19 cellular contexts compared by ENCODE assay signal in genomic region chr19:32720216-32720935, GRCh38. TPM values are rescaled to one million over a fixed set of nuclear protein-coding genes. Genes with fewer than 3 reads are reported as not detected.
DNase-seq lines count a peak whose midpoint lies in the region; ATAC-seq and FAIRE-seq lines count a peak whose summit lies in the region.
"Had no signal": no experiment of that assay in that cellular context is flagged by ENCODE, and none has a peak within 500 bp of the region (broad histone marks: within the 10 kb centered on the region; RNA-seq: fewer than 3 reads in every experiment).

No MANE protein-coding gene starts in this region.

- ATAC-seq in HG03469 (IDR thresholded peaks at IDR 0.05; ENCODE audit: unreplicated experiment) (no peak), HG02588 (IDR thresholded peaks at IDR 0.05; ENCODE audit: unreplicated experiment) (no peak)
- ATAC-seq: GM12878 had no signal

- no peaks in the 10 kb centered on the region for H3K27me3 ChIP-seq in H7 (ENCODE audit: control insufficient read depth, insufficient read depth, low read length)
- H3K27me3 ChIP-seq in small intestine (ENCODE audit: control insufficient read depth in 2 of 2, insufficient read depth in 2 of 2, low read length in 2 of 2), result no peaks in the 10 kb centered on the region

- no peaks in the 10 kb centered on the region for H3K9me3 ChIP-seq in small intestine (ENCODE audit: control insufficient read depth, low read depth)

- DNase-seq in 8988T (peak; percentile 77), H7 (peak; percentile 83), germinal center (ENCODE audit: low spot score) (peak; percentile 9), small intestine (no peak)
- DNase-seq: COR-L47, DMS53, GOT3, MV-4-11, NCI-H1417 treated with DMSO at 0.1 percent for 48 hours, NCI-H2029 treated with DMSO at 0.1 percent for 48 hours, NCI-H510A treated with DMSO at 0.1 percent for 48 hours, SHP77 had no signal

- H3K4me1 ChIP-seq in small intestine (ENCODE audit: control insufficient read depth in 2 of 2, insufficient read depth in 1 of 2, low read depth in 1 of 2, low read length in 1 of 2), result no peaks in the 10 kb centered on the region

- no peaks in the 10 kb centered on the region for H3K36me3 ChIP-seq in H7 (replicated peaks; ENCODE audit: control insufficient read depth, insufficient read depth, low read length)
- H3K36me3 ChIP-seq in small intestine (ENCODE audit: control insufficient read depth in 2 of 2, insufficient read depth in 2 of 2, low read length in 2 of 2), result no peaks in the 10 kb centered on the region

- no peak for FAIRE-seq in small intestine (lab: Jason Lieb, UNC)
- FAIRE-seq: A204.1, GM12878, GM19239, RCC 7860 had no signal

- H3K4me3 ChIP-seq in H7 (ENCODE audit: insufficient read depth, low read depth, low read length), result no peak overlapping the region
- no peak overlapping the region for H3K4me3 ChIP-seq in small intestine (ENCODE audit: low read depth in 1 of 2, low read length in 2 of 2)
- H3K4me3 ChIP-seq: GM12878 had no signal

- H3K27ac ChIP-seq in small intestine (ENCODE audit: low read depth in 1 of 2, low read length in 1 of 2), result no peak overlapping the region

- WGBS in small intestine, 3 donors, result 92 to 95% (median 94%) methylated on average over 18 to 22 of the region's 22 CpGs

RNA-seq across cellular contexts. Expression of gene TDRD12, which starts 0.8 kb away (rescaled TPM):
- total RNA-seq in H7 (2014; rRNA removed; shearing (Covaris generic)), result 0.55 and 1.4 TPM in 2 replicates
- polyA plus RNA-seq in small intestine, result under 1 TPM in 2 of 3 donors, not detected in 1; 0.12 to 0.22 TPM
- total RNA-seq: GM12878 had no signal
- polyA plus RNA-seq: IgD-negative memory B cell had no signal

RNA-seq across cellular contexts. Expression of gene NUDT19, which starts 28.8 kb away (rescaled TPM):
- 1.3 and 3.2 TPM in 2 replicates for total RNA-seq in H7 (2014; rRNA removed; shearing (Covaris generic))
- 1 to 10 TPM; 7.0 to 9.6 (median 9.6) TPM for polyA plus RNA-seq in small intestine

RNA-seq across cellular contexts. Expression of gene RGS9BP, which starts 44.7 kb away (rescaled TPM):
- total RNA-seq in H7 (2014; rRNA removed; shearing (Covaris generic)), result 0.33 and 0.35 TPM in 2 replicates
- polyA plus RNA-seq in small intestine, result under 1 TPM in 1 of 3 donors, not detected in 2; 0.10 TPM

RNA-seq across cellular contexts. Expression of gene ANKRD27, which starts 45.4 kb away (rescaled TPM):
- total RNA-seq in H7 (2014; rRNA removed; shearing (Covaris generic)), result 40.7 and 52.0 TPM in 2 replicates
- 10 to 100 TPM; 11.2 to 14.8 (median 12.2) TPM for polyA plus RNA-seq in small intestine
